Comparison of ENCODE assay signal across 8 cellular contexts in genomic region chr2:233414777-233415570, GRCh38.
DNase-seq lines count a peak whose midpoint lies in the region; ATAC-seq lines count a peak whose summit lies in the region.

No MANE protein-coding gene starts in this region.

- peak overlapping the region; percentile 93 for H3K27ac Mint-ChIP-seq in T-cell

- H3K9ac ChIP-seq in skeletal muscle tissue (ENCODE audit: low read depth in 1 of 3, low read length in 3 of 3): peak overlapping the region; percentile 36 to 58 (median 48)

- peaks cover 17% of the 10 kb centered on the region for H3K36me3 Mint-ChIP-seq in T-cell

- POLR2A ChIA-PET in T-cell (lab: Charles Lee): no interaction called here

- H3K9me3 Mint-ChIP-seq in T-cell: no peaks in the 10 kb centered on the region

- H3K4me3 ChIP-seq in skeletal muscle tissue (ENCODE audit: low read length in 3 of 3): peak overlapping the region; percentile 38 to 51 (median 46)

- no peaks in the 10 kb centered on the region for H3K27me3 ChIP-seq in skeletal muscle tissue (ENCODE audit: control insufficient read depth in 3 of 3, insufficient read depth in 3 of 3, low read length in 3 of 3)

- H3K4me3 Mint-ChIP-seq in T-cell: peak overlapping the region in 2 of 3 donors; percentile 1 to 52

- H3K36me3 ChIP-seq in skeletal muscle tissue (ENCODE audit: control insufficient read depth in 3 of 3, insufficient read depth in 3 of 3, low read length in 3 of 3): peaks cover 0 to 4% (median 2%) of the 10 kb centered on the region in 3 donors

- H3K9me3 ChIP-seq in skeletal muscle tissue (ENCODE audit: control insufficient read depth in 3 of 3, low read length in 3 of 3): peaks cover 0 to 6% (median 0%) of the 10 kb centered on the region in 3 donors

- ATAC-seq in T-cell (replicated peaks in 1 of 4) (peak in 3 of 4 experiments; percentile 20 to 36 (median 34)), GM21576 (IDR thresholded peaks at IDR 0.05; ENCODE audit: unreplicated experiment) (no peak), GM21528 (IDR thresholded peaks at IDR 0.05; ENCODE audit: low FRiP score, unreplicated experiment) (no peak), GM19463 (IDR thresholded peaks at IDR 0.05; ENCODE audit: unreplicated experiment) (no peak)

- H3K4me1 Mint-ChIP-seq in T-cell: peaks cover 94 to 98% (median 96%) of the 10 kb centered on the region in 3 donors

- CTCF ChIA-PET in T-cell (lab: Charles Lee): interaction anchor here (0.6 to 1.3 kb wide), 4 partner anchors 9 to 29 kb away, joined by 3 to 5 read pairs (median 3); no protein-coding TSS in a partner anchor

- H3K27ac ChIP-seq in skeletal muscle tissue (ENCODE audit: low read depth, low read length): peak overlapping the region; percentile 97

- no peaks in the 10 kb centered on the region for H3K27me3 Mint-ChIP-seq in T-cell

- peak; percentile 72 for DNase-seq in DMS79 treated with DMSO at 0.1 percent for 48 hours (lab: John Stamatoyannopoulos, UW)
- DNase-seq in T-cell: no peak
- DNase-seq in ecto neural progenitor cell (ENCODE audit: low spot score): peak; percentile 9
- no peak for DNase-seq in NOMO-1 treated with dmso at 0.1 percent for 144 hours (lab: John Stamatoyannopoulos, UW; ENCODE audit: unreplicated experiment)

- H3K4me1 ChIP-seq in skeletal muscle tissue (ENCODE audit: control insufficient read depth in 3 of 3, insufficient read depth in 3 of 3, low read length in 3 of 3): peaks cover 35 to 52% (median 49%) of the 10 kb centered on the region in 3 donors

Comparison
In these comparisons a context has a peak if more than half of its experiments do, and no peak if none do; other contexts are left out.
1. DNase-seq: peak in DMS79 treated with DMSO at 0.1 percent for 48 hours (single experiment) and ecto neural progenitor cell (single experiment); none in T-cell (0 of 34) and NOMO-1 treated with dmso at 0.1 percent for 144 hours (single experiment).
2. ATAC-seq: peak in T-cell (3 of 4); none in GM21576 (single experiment), GM21528 (single experiment) and GM19463 (single experiment).